24 cellular contexts compared by ENCODE assay signal in the genomic region with DNA sequence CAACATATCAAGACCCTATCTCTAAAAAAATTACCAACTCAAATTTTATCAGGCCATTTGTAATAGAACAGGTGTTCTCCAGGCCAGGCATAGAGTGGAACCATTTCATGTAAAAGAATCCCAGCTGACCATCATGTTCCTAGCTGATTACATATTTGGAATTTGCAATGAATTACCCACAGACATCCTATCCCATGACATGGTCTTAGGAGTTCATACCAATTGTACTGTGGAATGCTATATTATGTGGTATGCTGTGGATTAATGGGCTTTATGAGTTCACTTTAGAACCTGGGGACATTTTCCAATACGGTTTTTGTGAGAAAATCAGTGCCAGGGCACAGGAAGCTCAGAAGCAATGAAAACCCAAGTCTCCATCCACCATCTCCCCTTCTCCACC.
"Had no signal": no experiment of that assay in that cellular context is flagged by ENCODE, and none has a peak within 500 bp of the region (broad histone marks: within the 10 kb centered on the region; RNA-seq: fewer than 3 reads in every experiment).

No MANE protein-coding gene starts in this region.

- H3K27ac ChIP-seq: left lung, lower lobe of right lung, ovary, spleen, suprapubic skin, thoracic aorta, tibial artery, upper lobe of right lung had no signal

- H3K4me3 Mint-ChIP-seq: immature natural killer cell; naive thymus-derived CD4-positive, alpha-beta T cell; natural killer cell treated with Interleukin-12 subunit alpha and Interleukin-12 subunit beta and Interleukin-15 and Interleukin-18, amount 100 ng/mL, for 72 hours; stimulated activated effector memory CD8-positive, alpha-beta T cell treated with anti-CD3 and anti-CD28 coated beads, Interleukin-12 subunit alpha, Interleukin-12 subunit beta, amount 100 ng/mL, for 72 hours; stimulated activated naive CD8-positive, alpha-beta T cell treated with anti-CD3 and anti-CD28 coated beads, Interleukin-15, Interleukin-2, amounts not matched to agents 100 ng/mL and 50 ng/mL, for 24 hours had no signal

- H3K27ac Mint-ChIP-seq: immature natural killer cell; naive thymus-derived CD4-positive, alpha-beta T cell; natural killer cell treated with Interleukin-12 subunit alpha and Interleukin-12 subunit beta and Interleukin-15 and Interleukin-18, amount 100 ng/mL, for 72 hours; progenitor cell of endocrine pancreas; stimulated activated effector memory CD8-positive, alpha-beta T cell treated with anti-CD3 and anti-CD28 coated beads, Interleukin-12 subunit alpha, Interleukin-12 subunit beta, amount 100 ng/mL, for 72 hours; stimulated activated naive CD8-positive, alpha-beta T cell treated with anti-CD3 and anti-CD28 coated beads, Interleukin-15, Interleukin-2, amounts not matched to agents 100 ng/mL and 50 ng/mL, for 24 hours had no signal

- DNase-seq: hypothalamus; immature natural killer cell; kidney; left colon; left lung; lower lobe of right lung; mammary epithelial cell; mesenchymal stem cell; naive thymus-derived CD4-positive, alpha-beta T cell; ovary; right cardiac atrium; small intestine; spleen; stimulated activated CD4-positive, alpha-beta T cell treated with anti-CD3 and anti-CD28 coated beads, Interleukin-4, amount 100 ng/mL, for 24 hours; stimulated activated naive CD4-positive, alpha-beta T cell; tibial artery; upper lobe of right lung had no signal

- H3K4me3 ChIP-seq: left lung, lower lobe of right lung, ovary, spleen, suprapubic skin, thoracic aorta, tibial artery, upper lobe of right lung had no signal

- ATAC-seq: left colon; left lung; lower lobe of right lung; naive thymus-derived CD4-positive, alpha-beta T cell; natural killer cell treated with Interleukin-12 subunit alpha and Interleukin-12 subunit beta and Interleukin-15 and Interleukin-18, amount 100 ng/mL, for 72 hours; right cardiac atrium; sciatic nerve; stimulated activated effector memory CD8-positive, alpha-beta T cell treated with anti-CD3 and anti-CD28 coated beads, Interleukin-12 subunit alpha, Interleukin-12 subunit beta, amount 100 ng/mL, for 72 hours; upper lobe of right lung had no signal

- H3K9me3 ChIP-seq: left lung, lower lobe of right lung, ovary, spleen, suprapubic skin, thoracic aorta, tibial artery, upper lobe of right lung had no signal

- H3K9me3 Mint-ChIP-seq: immature natural killer cell; natural killer cell treated with Interleukin-12 subunit alpha and Interleukin-12 subunit beta and Interleukin-15 and Interleukin-18, amount 100 ng/mL, for 72 hours; stimulated activated effector memory CD8-positive, alpha-beta T cell treated with anti-CD3 and anti-CD28 coated beads, Interleukin-12 subunit alpha, Interleukin-12 subunit beta, amount 100 ng/mL, for 72 hours; stimulated activated naive CD8-positive, alpha-beta T cell treated with anti-CD3 and anti-CD28 coated beads, Interleukin-15, Interleukin-2, amounts not matched to agents 100 ng/mL and 50 ng/mL, for 24 hours had no signal

- H3K36me3 Mint-ChIP-seq: immature natural killer cell; naive thymus-derived CD4-positive, alpha-beta T cell; natural killer cell treated with Interleukin-12 subunit alpha and Interleukin-12 subunit beta and Interleukin-15 and Interleukin-18, amount 100 ng/mL, for 72 hours; stimulated activated effector memory CD8-positive, alpha-beta T cell treated with anti-CD3 and anti-CD28 coated beads, Interleukin-12 subunit alpha, Interleukin-12 subunit beta, amount 100 ng/mL, for 72 hours had no signal

- H3K36me3 ChIP-seq: left lung, lower lobe of right lung, ovary, spleen, suprapubic skin, thoracic aorta, tibial artery, upper lobe of right lung had no signal

- H3K27me3 ChIP-seq: left lung, ovary, spleen, upper lobe of right lung had no signal
